9 cellular contexts compared by ENCODE assay signal in genomic region chr6:16698988-16699868, GRCh38.
DNase-seq lines count a peak whose midpoint lies in the region; ATAC-seq and TF ChIP-seq lines count a peak whose summit lies in the region.
"Had no signal": no experiment of that assay in that cellular context is flagged by ENCODE, and none has a peak within 500 bp of the region (broad histone marks: within the 10 kb centered on the region; RNA-seq: fewer than 3 reads in every experiment).

No MANE protein-coding gene starts in this region.

- H3K4me1 Mint-ChIP-seq in CD4-positive, alpha-beta memory T cell: peaks cover 58 to 83% (median 72%) of the 10 kb centered on the region in 4 donors
- H3K4me1 Mint-ChIP-seq in MCF 10A (ENCODE audit: insufficient read depth, unreplicated experiment): peaks cover 36% of the 10 kb centered on the region
- H3K4me1 Mint-ChIP-seq in naive thymus-derived CD8-positive, alpha-beta T cell: peaks cover 25 to 70% (median 44%) of the 10 kb centered on the region in 4 donors

- intact Hi-C loops in CD4-positive, alpha-beta memory T cell (cut with micrococcal nuclease): loop anchor here (2.0 kb wide), 2 partner anchors 14 kb away; no protein-coding TSS in a partner anchor
- intact Hi-C loops in MCF 10A (cut with micrococcal nuclease): no loop called here

- CTCF ChIA-PET in CD4-positive, alpha-beta memory T cell (lab: Charles Lee; ENCODE audit: partially characterized antibody): interaction anchor here (1.0 to 4.5 kb wide), 11 partner anchors 10 to 188 kb away, joined by 3 to 29 read pairs (median 5); no protein-coding TSS in a partner anchor
- CTCF ChIA-PET in MCF 10A (lab: Yijun Ruan, JAX): interaction anchor here (0.6 to 1.7 kb wide), 5 partner anchors 9 to 382 kb away, joined by 3 to 5 read pairs (median 3); no protein-coding TSS in a partner anchor
- CTCF ChIA-PET in GM10248 (lab: Yijun Ruan, JAX): interaction anchor here (0.8 to 2.7 kb wide), 9 partner anchors 11 to 367 kb away, joined by 3 to 11 read pairs (median 4); partner anchors contain the start of gene ATXN1

- peak overlapping the region in 1 of 2 donors; percentile 61 for H3K4me3 ChIP-seq in CD4-positive, alpha-beta memory T cell (ENCODE audit: low read length in 2 of 2)

- H3K9me3 Mint-ChIP-seq in CD4-positive, alpha-beta memory T cell: no peaks in the 10 kb centered on the region
- H3K9me3 Mint-ChIP-seq in MCF 10A (ENCODE audit: unreplicated experiment): no peaks in the 10 kb centered on the region
- peaks cover 0 to 3% (median 0%) of the 10 kb centered on the region in 9 donors for H3K9me3 Mint-ChIP-seq in naive thymus-derived CD8-positive, alpha-beta T cell

- TF ChIP-seq CTCF in MCF 10A (IDR thresholded peaks at IDR 0.05; ENCODE audit: unreplicated experiment) (no peak), GM10248 (IDR thresholded peaks at IDR 0.05; ENCODE audit: control extremely low read depth, extremely low read depth, low read depth, missing control alignments) (no peak)

- H3K27me3 Mint-ChIP-seq in CD4-positive, alpha-beta memory T cell: no peaks in the 10 kb centered on the region
- no peaks in the 10 kb centered on the region for H3K27me3 Mint-ChIP-seq in MCF 10A (ENCODE audit: insufficient read depth, unreplicated experiment)
- no peaks in the 10 kb centered on the region for H3K27me3 Mint-ChIP-seq in naive thymus-derived CD8-positive, alpha-beta T cell

- no peaks in the 10 kb centered on the region for H3K9me3 ChIP-seq in CD4-positive, alpha-beta memory T cell (ENCODE audit: control insufficient read depth in 1 of 2, low read length in 2 of 2)

- H3K27me3 ChIP-seq in CD4-positive, alpha-beta memory T cell (ENCODE audit: insufficient read depth, low read length): no peaks in the 10 kb centered on the region

- no peak for ATAC-seq in naive thymus-derived CD8-positive, alpha-beta T cell
- no peak for ATAC-seq in HG03135 (IDR thresholded peaks at IDR 0.05; ENCODE audit: unreplicated experiment)

- DNase-seq in CD4-positive, alpha-beta memory T cell: peak in 2 of 5 donors; percentile 33 to 74
- peak; percentile 66 for DNase-seq in LHCN-M2 (ENCODE audit: low read depth)
- peak; percentile 24 for DNase-seq in MCF 10A (ENCODE audit: unreplicated experiment)
- DNase-seq in naive thymus-derived CD8-positive, alpha-beta T cell: peak in 1 of 10 donors; percentile 18
- DNase-seq in DMS79 (lab: John Stamatoyannopoulos, UW): no peak
- no peak for DNase-seq in GM10248 (ENCODE audit: extremely low spot score)
- DNase-seq in NCI-H187 (lab: John Stamatoyannopoulos, UW): no peak
- DNase-seq: NCI-H2081 had no signal

- peak overlapping the region; percentile 92 to 97 (median 96) for H3K27ac Mint-ChIP-seq in CD4-positive, alpha-beta memory T cell
- H3K27ac Mint-ChIP-seq in MCF 10A (ENCODE audit: low read depth, unreplicated experiment): peak overlapping the region; percentile 61
- peak overlapping the region in 7 of 10 donors; percentile 24 to 85 (median 67) for H3K27ac Mint-ChIP-seq in naive thymus-derived CD8-positive, alpha-beta T cell

- peak overlapping the region; percentile 86 to 94 (median 92) for H3K4me3 Mint-ChIP-seq in CD4-positive, alpha-beta memory T cell
- H3K4me3 Mint-ChIP-seq in MCF 10A (ENCODE audit: unreplicated experiment): no peak overlapping the region
- H3K4me3 Mint-ChIP-seq in naive thymus-derived CD8-positive, alpha-beta T cell: peak overlapping the region in 9 of 10 donors; percentile 11 to 87 (median 44)

- BruUV-seq in MCF 10A (replicated peaks; lab: Mats Ljungman, UMichigan): no TSS peak

- POLR2A ChIA-PET in CD4-positive, alpha-beta memory T cell (lab: Charles Lee; ENCODE audit: partially characterized antibody): interaction anchor here (0.6 to 7.9 kb wide), 15 partner anchors 10 to 265 kb away, joined by 3 to 70 read pairs (median 8); partner anchors contain the start of gene ATXN1
- POLR2A ChIA-PET in MCF 10A (lab: Yijun Ruan, JAX): interaction anchor here (0.9 to 4.9 kb wide), 11 partner anchors 8 to 63 kb away, joined by 3 to 45 read pairs (median 6); no protein-coding TSS in a partner anchor
- POLR2A ChIA-PET in naive thymus-derived CD8-positive, alpha-beta T cell (lab: Charles Lee): no interaction called here
- POLR2A ChIA-PET in GM10248 (lab: Yijun Ruan, JAX): no interaction called here

- peaks cover 78% of the 10 kb centered on the region for H3K4me1 ChIP-seq in CD4-positive, alpha-beta memory T cell (ENCODE audit: insufficient read depth, low read length)

- peaks cover 0 to 12% of the 10 kb centered on the region in 2 donors for H3K36me3 Mint-ChIP-seq in CD4-positive, alpha-beta memory T cell
- no peaks in the 10 kb centered on the region for H3K36me3 Mint-ChIP-seq in MCF 10A (ENCODE audit: insufficient read depth, unreplicated experiment)
- peaks cover 0 to 2% (median 0%) of the 10 kb centered on the region in 3 donors for H3K36me3 Mint-ChIP-seq in naive thymus-derived CD8-positive, alpha-beta T cell

- H3K27ac ChIP-seq in CD4-positive, alpha-beta memory T cell (ENCODE audit: low read depth, low read length): peak overlapping the region; percentile 69

- H3K36me3 ChIP-seq in CD4-positive, alpha-beta memory T cell (ENCODE audit: insufficient read depth, low read length): no peaks in the 10 kb centered on the region

Comparison
In these comparisons a context has a peak if more than half of its experiments do, and no peak if none do; other contexts are left out.
1. DNase-seq: peak in LHCN-M2 (single experiment) and MCF 10A (single experiment); none in DMS79 (single experiment), GM10248 (single experiment) and NCI-H187 (0 of 2).
2. POLR2A ChIA-PET loops: an anchor here in CD4-positive, alpha-beta memory T cell (0.6 to 7.9 kb wide) and MCF 10A (0.9 to 4.9 kb wide); none called in naive thymus-derived CD8-positive, alpha-beta T cell and GM10248.
3. Peak in every context shown above with its lines, with median percentiles within 50 percentile points of each other: H3K27ac Mint-ChIP-seq.